In the genomic region with DNA sequence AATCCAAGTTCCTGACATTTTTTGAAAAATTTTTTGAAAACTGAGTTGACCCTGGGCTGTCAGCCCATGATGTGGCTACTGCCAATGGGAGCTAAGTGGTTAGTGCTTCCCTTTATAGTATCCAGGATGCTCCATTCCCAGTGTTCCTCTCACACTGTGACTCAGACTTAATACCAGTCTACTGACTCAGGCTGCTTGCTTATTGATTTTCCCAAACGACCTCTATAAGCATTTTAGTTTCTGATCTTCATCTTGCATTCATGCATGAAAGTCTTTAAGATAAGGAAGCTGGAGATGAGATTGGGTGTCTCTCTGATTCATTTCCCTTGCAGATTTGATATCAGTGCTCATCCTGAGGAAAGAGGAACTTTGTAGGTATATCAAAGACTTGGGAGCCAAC, we compare ENCODE assay signal across 24 cellular contexts.
DNase-seq lines count a peak whose midpoint lies in the region; ATAC-seq and TF ChIP-seq lines count a peak whose summit lies in the region.
"Had no signal": no experiment of that assay in that cellular context is flagged by ENCODE, and none has a peak within 500 bp of the region (broad histone marks: within the 10 kb centered on the region; RNA-seq: fewer than 3 reads in every experiment).

No MANE protein-coding gene starts in this region.

- no peaks in the 10 kb centered on the region for H3F3A ChIP-seq in PC-3 (ENCODE audit: low read length, unreplicated experiment)

- CTCF ChIA-PET in PC-3 (lab: Charles Lee), result no interaction called here

- H3K9me2 ChIP-seq in PC-3 (replicated peaks; ENCODE audit: low read length), result no peaks in the 10 kb centered on the region

- no peaks in the 10 kb centered on the region for H3K9me3 ChIP-seq in PC-3 (ENCODE audit: low read length)
- H3K9me3 ChIP-seq: ovary, right lobe of liver, testis had no signal

- H3K9me3 Mint-ChIP-seq in stimulated activated naive CD8-positive, alpha-beta T cell treated with anti-CD3 and anti-CD28 coated beads, Interleukin-15, amount 100 ng/mL, for 72 hours, result peaks cover 0 to 11% of the 10 kb centered on the region in 2 donors
- H3K9me3 Mint-ChIP-seq: activated naive CD8-positive, alpha-beta T cell treated with anti-CD3 and anti-CD28 coated beads, Interleukin-2, amount 10 ng/mL, durations not matched to agents 7 days and 5 days; activated T-helper 1 cell treated with anti-CD3 and anti-CD28 coated beads, Interleukin-12 subunit alpha, Interleukin-12 subunit beta, Interleukin-2, Interleukin-4 antibody, amounts not matched to agents 30 ng/mL and 10 ng/mL and 1 ng/mL, durations not matched to agents 14 hours and 24 hours and 36 hours had no signal

- no peak overlapping the region for H3K4me3 Mint-ChIP-seq in stimulated activated naive CD8-positive, alpha-beta T cell treated with anti-CD3 and anti-CD28 coated beads, Interleukin-15, amount 100 ng/mL, for 72 hours
- H3K4me3 Mint-ChIP-seq: activated naive CD8-positive, alpha-beta T cell treated with anti-CD3 and anti-CD28 coated beads, Interleukin-2, amount 10 ng/mL, durations not matched to agents 7 days and 5 days; activated T-helper 1 cell treated with anti-CD3 and anti-CD28 coated beads, Interleukin-12 subunit alpha, Interleukin-12 subunit beta, Interleukin-2, Interleukin-4 antibody, amounts not matched to agents 30 ng/mL and 10 ng/mL and 1 ng/mL, durations not matched to agents 14 hours and 24 hours and 36 hours; dendritic cell treated with granulocyte-macrophage colony-stimulating factor and Interleukin-4, amounts not matched to agents 40 ng/mL and 50 ng/mL, for 4 days; H9; memory B cell; naive thymus-derived CD4-positive, alpha-beta T cell; stimulated activated effector memory CD8-positive, alpha-beta T cell treated with anti-CD3 and anti-CD28 coated beads, Interleukin-12 subunit alpha, Interleukin-12 subunit beta, amount 100 ng/mL, for 72 hours had no signal

- H3K4me3 ChIP-seq in PC-3 (ENCODE audit: low read length) (no peak overlapping the region), epithelial cell of esophagus (ENCODE audit: low read length) (no peak overlapping the region)
- H3K4me3 ChIP-seq: ovary, right lobe of liver, testis had no signal

- BruUV-seq in PC-3 (replicated peaks; lab: Mats Ljungman, UMichigan), result no TSS peak

- H3K4me1 ChIP-seq in PC-3 (ENCODE audit: insufficient read depth, low read length), result 0 out of 2 replicates have a peak, but pooled peaks cover 8% of the 10 kb centered on the region
- H3K4me1 ChIP-seq: right lobe of liver, testis had no signal

- POLR2A ChIA-PET in PC-3 (lab: Charles Lee; ENCODE audit: unreplicated experiment), result no interaction called here

- no peak overlapping the region; the same call in 1 of the 2 replicates for H3K27ac ChIP-seq in PC-3 (ENCODE audit: low read length)
- H3K27ac ChIP-seq: ovary, right lobe of liver, testis had no signal

- TF ChIP-seq CTCF in PC-3 (conservative IDR thresholded peaks at IDR 0.05; ENCODE audit: low read depth, low read length) (no peak), epithelial cell of esophagus (IDR thresholded peaks at IDR 0.05; ENCODE audit: insufficient read depth, low read depth, low read length, missing control alignments) (no peak)

- H4K20me1 ChIP-seq in PC-3 (ENCODE audit: low read length), result no peaks in the 10 kb centered on the region

- ATAC-seq in GM18502 (IDR thresholded peaks at IDR 0.05; ENCODE audit: poor library complexity, unreplicated experiment) (peak; percentile 13), PC-3 (peak; percentile 98)
- ATAC-seq in stimulated activated naive CD8-positive, alpha-beta T cell treated with anti-CD3 and anti-CD28 coated beads, Interleukin-15, amount 100 ng/mL, for 72 hours, result no peak
- ATAC-seq: naive thymus-derived CD4-positive, alpha-beta T cell; right lobe of liver; Right ventricle myocardium inferior; stimulated activated effector memory CD8-positive, alpha-beta T cell treated with anti-CD3 and anti-CD28 coated beads, Interleukin-12 subunit alpha, Interleukin-12 subunit beta, amount 100 ng/mL, for 72 hours had no signal

- no peak overlapping the region for H3K9ac ChIP-seq in PC-3 (ENCODE audit: low read length)

- H2AFZ ChIP-seq in PC-3 (ENCODE audit: low read length), result no peak overlapping the region

- H3K27me3 ChIP-seq in PC-3 (ENCODE audit: low read length), result no peaks in the 10 kb centered on the region
- H3K27me3 ChIP-seq: ovary, right lobe of liver, testis had no signal

- intact Hi-C loops in PC-3 (cut with micrococcal nuclease), result no loop called here

- no peaks in the 10 kb centered on the region for H3K27me3 Mint-ChIP-seq in stimulated activated naive CD8-positive, alpha-beta T cell treated with anti-CD3 and anti-CD28 coated beads, Interleukin-15, amount 100 ng/mL, for 72 hours
- H3K27me3 Mint-ChIP-seq: activated naive CD8-positive, alpha-beta T cell treated with anti-CD3 and anti-CD28 coated beads, Interleukin-2, amount 10 ng/mL, durations not matched to agents 7 days and 5 days; dendritic cell treated with granulocyte-macrophage colony-stimulating factor and Interleukin-4, amounts not matched to agents 40 ng/mL and 50 ng/mL, for 4 days; memory B cell had no signal

- H3K4me2 ChIP-seq in PC-3 (ENCODE audit: low read length), result peak overlapping the region; percentile 21; the same call in 1 of the 2 replicates

- H3K79me2 ChIP-seq in PC-3 (ENCODE audit: low read length), result no peaks in the 10 kb centered on the region

- no peaks in the 10 kb centered on the region for H3K4me1 Mint-ChIP-seq in stimulated activated naive CD8-positive, alpha-beta T cell treated with anti-CD3 and anti-CD28 coated beads, Interleukin-15, amount 100 ng/mL, for 72 hours
- H3K4me1 Mint-ChIP-seq: activated naive CD8-positive, alpha-beta T cell treated with anti-CD3 and anti-CD28 coated beads, Interleukin-2, amount 10 ng/mL, durations not matched to agents 7 days and 5 days; memory B cell; naive thymus-derived CD4-positive, alpha-beta T cell; stimulated activated effector memory CD8-positive, alpha-beta T cell treated with anti-CD3 and anti-CD28 coated beads, Interleukin-12 subunit alpha, Interleukin-12 subunit beta, amount 100 ng/mL, for 72 hours had no signal

- DNase-seq in PC-3 (peak; percentile 58), epithelial cell of esophagus (ENCODE audit: low read depth) (peak; percentile 37), renal cortical epithelial cell (ENCODE audit: low read depth) (peak; percentile 12), NAMALWA (ENCODE audit: low spot score) (no peak)
- no peak for DNase-seq in activated CD8-positive, alpha-beta memory T cell treated with anti-CD3 and anti-CD28 coated beads, Interleukin-2, amount 50 U/mL, for 48 hours
- no peak for DNase-seq in stimulated activated naive CD8-positive, alpha-beta T cell treated with anti-CD3 and anti-CD28 coated beads, Interleukin-15, amount 100 ng/mL, for 72 hours
- DNase-seq: activated CD4-positive, alpha-beta T cell treated with anti-CD3 and anti-CD28 coated beads for 4 hours; activated naive CD8-positive, alpha-beta T cell treated with anti-CD3 and anti-CD28 coated beads, Interleukin-2, amount 10 ng/mL, durations not matched to agents 7 days and 5 days; DND-41; H9; kidney; naive thymus-derived CD4-positive, alpha-beta T cell; NCI-H1417 treated with DMSO at 0.1 percent for 48 hours; NCI-H2107; NCI-H524 treated with DMSO at 0.1 percent for 48 hours; ovary; right lobe of liver; testis had no signal

- no peaks in the 10 kb centered on the region for H3K36me3 ChIP-seq in PC-3 (ENCODE audit: low read depth, low read length)
- H3K36me3 ChIP-seq: ovary, right lobe of liver had no signal

- no peak overlapping the region for H3K27ac Mint-ChIP-seq in stimulated activated naive CD8-positive, alpha-beta T cell treated with anti-CD3 and anti-CD28 coated beads, Interleukin-15, amount 100 ng/mL, for 72 hours
- H3K27ac Mint-ChIP-seq: activated naive CD8-positive, alpha-beta T cell treated with anti-CD3 and anti-CD28 coated beads, Interleukin-2, amount 10 ng/mL, durations not matched to agents 7 days and 5 days; activated T-helper 1 cell treated with anti-CD3 and anti-CD28 coated beads, Interleukin-12 subunit alpha, Interleukin-12 subunit beta, Interleukin-2, Interleukin-4 antibody, amounts not matched to agents 30 ng/mL and 10 ng/mL and 1 ng/mL, durations not matched to agents 14 hours and 24 hours and 36 hours; dendritic cell treated with granulocyte-macrophage colony-stimulating factor and Interleukin-4, amounts not matched to agents 40 ng/mL and 50 ng/mL, for 4 days; H9; memory B cell; naive thymus-derived CD4-positive, alpha-beta T cell; stimulated activated effector memory CD8-positive, alpha-beta T cell treated with anti-CD3 and anti-CD28 coated beads, Interleukin-12 subunit alpha, Interleukin-12 subunit beta, amount 100 ng/mL, for 72 hours had no signal

Comparison
In these comparisons a context has a peak if more than half of its experiments do, and no peak if none do; other contexts are left out.
1. DNase-seq: peak in PC-3 (single experiment), epithelial cell of esophagus (single experiment) and renal cortical epithelial cell (single experiment); none in NAMALWA (single experiment), activated CD8-positive, alpha-beta memory T cell treated with anti-CD3 and anti-CD28 coated beads, Interleukin-2, amount 50 U/mL, for 48 hours (single experiment) and stimulated activated naive CD8-positive, alpha-beta T cell treated with anti-CD3 and anti-CD28 coated beads, Interleukin-15, amount 100 ng/mL, for 72 hours (0 of 2).